Comparison of ENCODE assay signal across 8 cellular contexts in genomic region chr13:68304287-68304893, GRCh38.
DNase-seq lines count a peak whose midpoint lies in the region; ATAC-seq, FAIRE-seq and TF ChIP-seq lines count a peak whose summit lies in the region.

No MANE protein-coding gene starts in this region.

- H3K27ac Mint-ChIP-seq in astrocyte (ENCODE audit: unreplicated experiment) (no peak overlapping the region), mesothelial cell of epicardium (no peak overlapping the region)
- H3K27ac Mint-ChIP-seq in natural killer cell treated with Interleukin-12 subunit alpha and Interleukin-12 subunit beta and Interleukin-15 and Interleukin-18, amount 100 ng/mL, for 72 hours = no peak overlapping the region

- no peaks in the 10 kb centered on the region for H3K9me3 ChIP-seq in BE2C
- H3K9me3 ChIP-seq in astrocyte (ENCODE audit: insufficient read depth, low read depth, low read length) = no peaks in the 10 kb centered on the region

- H3K4me1 Mint-ChIP-seq in astrocyte (ENCODE audit: low read depth, unreplicated experiment) (no peaks in the 10 kb centered on the region), mesothelial cell of epicardium (no peaks in the 10 kb centered on the region)
- no peaks in the 10 kb centered on the region for H3K4me1 Mint-ChIP-seq in natural killer cell treated with Interleukin-12 subunit alpha and Interleukin-12 subunit beta and Interleukin-15 and Interleukin-18, amount 100 ng/mL, for 72 hours (ENCODE audit: low read depth in 2 of 2)

- no peak overlapping the region for H3K27ac ChIP-seq in astrocyte (ENCODE audit: low read depth, low read length)

- no peak overlapping the region for H3K4me3 Mint-ChIP-seq in astrocyte (ENCODE audit: unreplicated experiment)
- no peak overlapping the region for H3K4me3 Mint-ChIP-seq in mesothelial cell of epicardium
- H3K4me3 Mint-ChIP-seq in natural killer cell treated with Interleukin-12 subunit alpha and Interleukin-12 subunit beta and Interleukin-15 and Interleukin-18, amount 100 ng/mL, for 72 hours = no peak overlapping the region

- no peak overlapping the region for H2AFZ ChIP-seq in astrocyte (ENCODE audit: low read depth, low read length)

- H3K27me3 Mint-ChIP-seq in astrocyte (ENCODE audit: low read depth, unreplicated experiment) (no peaks in the 10 kb centered on the region), mesothelial cell of epicardium (ENCODE audit: low read depth) (no peaks in the 10 kb centered on the region)
- no peaks in the 10 kb centered on the region for H3K27me3 Mint-ChIP-seq in natural killer cell treated with Interleukin-12 subunit alpha and Interleukin-12 subunit beta and Interleukin-15 and Interleukin-18, amount 100 ng/mL, for 72 hours

- no peaks in the 10 kb centered on the region for H3K4me1 ChIP-seq in BE2C
- H3K4me1 ChIP-seq in astrocyte (ENCODE audit: insufficient read depth, low read length) = no peaks in the 10 kb centered on the region

- no peaks in the 10 kb centered on the region for H4K20me1 ChIP-seq in astrocyte (ENCODE audit: insufficient read depth, low read length)

- no peak overlapping the region for H3K9ac ChIP-seq in astrocyte (ENCODE audit: low read length)

- FAIRE-seq in astrocyte (lab: Jason Lieb, UNC) = no peak

- no peaks in the 10 kb centered on the region for H3K9me3 Mint-ChIP-seq in astrocyte (ENCODE audit: unreplicated experiment)
- H3K9me3 Mint-ChIP-seq in mesothelial cell of epicardium = peaks cover 15% of the 10 kb centered on the region
- H3K9me3 Mint-ChIP-seq in natural killer cell treated with Interleukin-12 subunit alpha and Interleukin-12 subunit beta and Interleukin-15 and Interleukin-18, amount 100 ng/mL, for 72 hours = peaks cover 5% of the 10 kb centered on the region

- no peak overlapping the region for H3K4me2 ChIP-seq in astrocyte (ENCODE audit: low read length)

- no peak overlapping the region for H3K4me3 ChIP-seq in BE2C (ENCODE audit: low read depth, low read length)
- no peak overlapping the region for H3K4me3 ChIP-seq in astrocyte (ENCODE audit: insufficient read depth, low read depth, low read length)

- peak; percentile 76 for TF ChIP-seq CTCF in BE2C (IDR thresholded peaks at IDR 0.05; ENCODE audit: low read depth, low read length)
- TF ChIP-seq CTCF in LNCAP (IDR thresholded peaks at IDR 0.05) = peak; percentile 27; the same call in 1 of the 2 replicates
- peak; percentile 70 for TF ChIP-seq CTCF in astrocyte (IDR thresholded peaks at IDR 0.05; ENCODE audit: insufficient read depth, low read depth, low read length)
- TF ChIP-seq CTCF in mesothelial cell of epicardium (IDR thresholded peaks at IDR 0.05; ENCODE audit: unreplicated experiment) = peak; percentile 49

- peak; percentile 21 for DNase-seq in BE2C
- peak; percentile 1 for DNase-seq in astrocyte (ENCODE audit: low read depth)
- DNase-seq in mesothelial cell of epicardium (ENCODE audit: low spot score in 2 of 2, unreplicated experiment in 2 of 2) = no peak
- DNase-seq in UCSD-AML1 (lab: John Stamatoyannopoulos, UW; ENCODE audit: unreplicated experiment) = no peak
- DNase-seq in natural killer cell treated with Interleukin-12 subunit alpha and Interleukin-12 subunit beta and Interleukin-15 and Interleukin-18, amount 100 ng/mL, for 72 hours (ENCODE audit: low spot score) = no peak
- DNase-seq in effector CD4-positive, alpha-beta T cell = no peak

- H3K36me3 ChIP-seq in BE2C (no peaks in the 10 kb centered on the region), astrocyte (ENCODE audit: insufficient read depth, low read length) (no peaks in the 10 kb centered on the region)

- H3K27me3 ChIP-seq in BE2C = no peaks in the 10 kb centered on the region
- no peaks in the 10 kb centered on the region for H3K27me3 ChIP-seq in astrocyte (ENCODE audit: insufficient read depth, low read length)

- peak; percentile 85 for ATAC-seq in GM19452 (IDR thresholded peaks at IDR 0.05; ENCODE audit: unreplicated experiment)
- ATAC-seq in natural killer cell treated with Interleukin-12 subunit alpha and Interleukin-12 subunit beta and Interleukin-15 and Interleukin-18, amount 100 ng/mL, for 72 hours = no peak

- no peaks in the 10 kb centered on the region for H3K36me3 Mint-ChIP-seq in astrocyte (ENCODE audit: low read depth, unreplicated experiment)
- peaks cover 4% of the 10 kb centered on the region for H3K36me3 Mint-ChIP-seq in mesothelial cell of epicardium
- no peaks in the 10 kb centered on the region for H3K36me3 Mint-ChIP-seq in natural killer cell treated with Interleukin-12 subunit alpha and Interleukin-12 subunit beta and Interleukin-15 and Interleukin-18, amount 100 ng/mL, for 72 hours

- no peaks in the 10 kb centered on the region for H3K79me2 ChIP-seq in astrocyte (ENCODE audit: insufficient read depth, low read length)

Comparison
In these comparisons a context has a peak if more than half of its experiments do, and no peak if none do; other contexts are left out.
1. DNase-seq: peak in BE2C (single experiment) and astrocyte (single experiment); none in mesothelial cell of epicardium (0 of 2), UCSD-AML1 (single experiment), natural killer cell treated with Interleukin-12 subunit alpha and Interleukin-12 subunit beta and Interleukin-15 and Interleukin-18, amount 100 ng/mL, for 72 hours (single experiment) and effector CD4-positive, alpha-beta T cell (single experiment).
2. Peak in every context shown above with its lines, with median percentiles within 50 percentile points of each other: CTCF ChIP-seq.